Comparison of ENCODE assay signal across 7 cellular contexts in the genomic region with DNA sequence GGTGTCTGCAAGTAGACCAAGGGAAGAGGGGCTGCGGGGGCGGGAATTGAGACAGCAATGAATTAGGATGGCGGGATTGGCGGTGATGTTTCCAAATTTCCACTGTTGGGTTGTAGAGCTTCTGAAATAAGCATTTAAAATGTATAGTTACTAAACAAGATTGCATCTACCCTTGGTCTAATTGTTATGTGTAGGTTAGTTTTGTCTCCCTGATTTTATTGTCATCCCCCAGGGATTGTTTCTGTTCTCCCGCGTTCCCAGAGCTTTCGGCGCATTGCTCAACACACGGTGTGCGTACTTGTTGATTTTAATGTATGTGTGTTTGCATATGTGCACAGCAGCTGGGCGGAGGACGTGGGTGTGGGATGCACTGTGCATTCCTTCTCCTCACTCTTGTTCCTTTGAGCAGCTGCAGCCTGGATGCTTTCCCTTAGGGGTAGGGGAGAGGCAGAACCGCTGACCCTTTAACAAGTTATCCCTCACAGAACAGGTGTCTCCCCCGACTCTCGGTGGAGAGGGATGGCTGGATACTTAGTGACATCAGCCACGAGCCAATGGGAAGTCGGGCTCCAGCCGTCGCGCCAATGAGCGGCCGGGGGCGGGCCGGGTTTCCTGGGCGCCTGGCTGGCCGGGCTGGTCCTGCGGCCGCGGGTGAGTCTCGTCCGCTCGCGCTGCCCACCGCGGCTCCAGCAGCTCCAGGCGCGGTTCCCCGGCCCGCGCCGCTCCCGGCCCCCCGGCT. TPM values are rescaled to one million over a fixed set of nuclear protein-coding genes. Genes with fewer than 3 reads are reported as not detected.
DNase-seq lines count a peak whose midpoint lies in the region; ATAC-seq and TF ChIP-seq lines count a peak whose summit lies in the region.

A gene with protein sequence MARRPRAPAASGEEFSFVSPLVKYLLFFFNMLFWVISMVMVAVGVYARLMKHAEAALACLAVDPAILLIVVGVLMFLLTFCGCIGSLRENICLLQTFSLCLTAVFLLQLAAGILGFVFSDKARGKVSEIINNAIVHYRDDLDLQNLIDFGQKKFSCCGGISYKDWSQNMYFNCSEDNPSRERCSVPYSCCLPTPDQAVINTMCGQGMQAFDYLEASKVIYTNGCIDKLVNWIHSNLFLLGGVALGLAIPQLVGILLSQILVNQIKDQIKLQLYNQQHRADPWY (plus strand): TSS at position 613 of the 739 bp plus-strand sequence. CDS start 274 bp downstream, outside the sequence.

- DNase-seq in NCI-H1930 (lab: John Stamatoyannopoulos, UW) (peak; percentile 67 to 80), WTC11 (ENCODE audit: low spot score) (peak; percentile 88), cardiac fibroblast (ENCODE audit: low read depth in 2 of 2) (peak; percentile 56 to 68), iris pigment epithelial cell (ENCODE audit: low read depth) (peak; percentile 70)
- peak; percentile 47 to 67 for DNase-seq in stimulated activated CD4-positive, alpha-beta T cell treated with anti-CD3 and anti-CD28 coated beads, Interleukin-12 subunit alpha, Interleukin-12 subunit beta, amount 100 ng/mL, for 24 hours (ENCODE audit: low read depth in 2 of 2)

- H3K4me1 Mint-ChIP-seq in WTC11, result peaks cover 14% of the 10 kb centered on the region

- H3K27me3 Mint-ChIP-seq in WTC11 (ENCODE audit: low read depth), result peaks cover 38% of the 10 kb centered on the region

- peak; percentile 76 for ATAC-seq in GM18511 (IDR thresholded peaks at IDR 0.05; ENCODE audit: unreplicated experiment)
- peak; percentile 62 for ATAC-seq in HG02870 (IDR thresholded peaks at IDR 0.05; ENCODE audit: unreplicated experiment)
- ATAC-seq in WTC11, result peak; percentile 98

- POLR2A ChIA-PET in WTC11 (lab: Charles Lee), result interaction anchor here (0.6 to 0.9 kb wide), 2 partner anchors 13 to 24 kb away, joined by 3 read pairs; no protein-coding TSS in a partner anchor

- CTCF ChIA-PET in WTC11 (lab: Charles Lee), result interaction anchor here (0.8 to 1.9 kb wide), 5 partner anchors 20 to 197 kb away, joined by 3 to 24 read pairs (median 10); no protein-coding TSS in a partner anchor

- TF ChIP-seq CTCF in WTC11 (IDR thresholded peaks at IDR 0.05) (no peak), cardiac fibroblast (IDR thresholded peaks at IDR 0.05; ENCODE audit: low read depth, low read length) (no peak)

- H3K27ac Mint-ChIP-seq in WTC11, result no peak within 1 kb of the TSS; the same call in 1 of the 2 replicates

- H3K9me3 Mint-ChIP-seq in WTC11, result no peaks in the 10 kb centered on the region

- H3K36me3 Mint-ChIP-seq in WTC11, result peaks cover 4% of the 10 kb centered on the region; the same call in 1 of the 2 replicates

- H3K4me3 ChIP-seq in cardiac fibroblast (replicated peaks in 1 of 2; ENCODE audit: low read depth in 2 of 2, low read length in 2 of 2), result peak within 1 kb of the TSS; percentile 17 to 41

- H3K4me3 Mint-ChIP-seq in WTC11, result peak within 1 kb of the TSS; percentile 78

TF ChIP-seq in WTC11, 78 proteins besides CTCF, POLR2A, EP300 and RAD21 (continues in another document):
- no peak for TF ChIP-seq AR (CRISPR knock-in tag; IDR thresholded peaks at IDR 0.05)
- TF ChIP-seq GRHL2 (CRISPR knock-in tag; IDR thresholded peaks at IDR 0.05; ENCODE audit: insufficient replicate concordance, severe bottlenecking), result no peak
- TF ChIP-seq RELA (CRISPR knock-in tag; IDR thresholded peaks at IDR 0.05; ENCODE audit: borderline replicate concordance), result no peak
- TF ChIP-seq USF2 (CRISPR knock-in tag; IDR thresholded peaks at IDR 0.05), result no peak
- no peak for TF ChIP-seq FOXP1 (CRISPR knock-in tag; IDR thresholded peaks at IDR 0.05; ENCODE audit: borderline replicate concordance)
- no peak for TF ChIP-seq NR3C1 (CRISPR knock-in tag; conservative IDR thresholded peaks at IDR 0.05; ENCODE audit: low read depth)
- no peak for TF ChIP-seq TEAD1 (CRISPR knock-in tag; IDR thresholded peaks at IDR 0.05)
- no peak for TF ChIP-seq TEAD4 (CRISPR knock-in tag; IDR thresholded peaks at IDR 0.05)
- no peak for TF ChIP-seq ELF4 (CRISPR knock-in tag; IDR thresholded peaks at IDR 0.05; ENCODE audit: low read depth)
- no peak for TF ChIP-seq ZNF138 (CRISPR knock-in tag; conservative IDR thresholded peaks at IDR 0.05)
- TF ChIP-seq GABPB1 (CRISPR knock-in tag; IDR thresholded peaks at IDR 0.05), result no peak
- TF ChIP-seq, protein P1, sequence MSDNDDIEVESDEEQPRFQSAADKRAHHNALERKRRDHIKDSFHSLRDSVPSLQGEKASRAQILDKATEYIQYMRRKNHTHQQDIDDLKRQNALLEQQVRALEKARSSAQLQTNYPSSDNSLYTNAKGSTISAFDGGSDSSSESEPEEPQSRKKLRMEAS (CRISPR knock-in tag; IDR thresholded peaks at IDR 0.05), result 0 out of 2 replicates have a peak, but pooled peaks have one; percentile 18
- no peak for TF ChIP-seq E2F1 (CRISPR knock-in tag; IDR thresholded peaks at IDR 0.05)
- TF ChIP-seq ZSCAN18 (CRISPR knock-in tag; IDR thresholded peaks at IDR 0.05), result no peak
- TF ChIP-seq, protein P2, sequence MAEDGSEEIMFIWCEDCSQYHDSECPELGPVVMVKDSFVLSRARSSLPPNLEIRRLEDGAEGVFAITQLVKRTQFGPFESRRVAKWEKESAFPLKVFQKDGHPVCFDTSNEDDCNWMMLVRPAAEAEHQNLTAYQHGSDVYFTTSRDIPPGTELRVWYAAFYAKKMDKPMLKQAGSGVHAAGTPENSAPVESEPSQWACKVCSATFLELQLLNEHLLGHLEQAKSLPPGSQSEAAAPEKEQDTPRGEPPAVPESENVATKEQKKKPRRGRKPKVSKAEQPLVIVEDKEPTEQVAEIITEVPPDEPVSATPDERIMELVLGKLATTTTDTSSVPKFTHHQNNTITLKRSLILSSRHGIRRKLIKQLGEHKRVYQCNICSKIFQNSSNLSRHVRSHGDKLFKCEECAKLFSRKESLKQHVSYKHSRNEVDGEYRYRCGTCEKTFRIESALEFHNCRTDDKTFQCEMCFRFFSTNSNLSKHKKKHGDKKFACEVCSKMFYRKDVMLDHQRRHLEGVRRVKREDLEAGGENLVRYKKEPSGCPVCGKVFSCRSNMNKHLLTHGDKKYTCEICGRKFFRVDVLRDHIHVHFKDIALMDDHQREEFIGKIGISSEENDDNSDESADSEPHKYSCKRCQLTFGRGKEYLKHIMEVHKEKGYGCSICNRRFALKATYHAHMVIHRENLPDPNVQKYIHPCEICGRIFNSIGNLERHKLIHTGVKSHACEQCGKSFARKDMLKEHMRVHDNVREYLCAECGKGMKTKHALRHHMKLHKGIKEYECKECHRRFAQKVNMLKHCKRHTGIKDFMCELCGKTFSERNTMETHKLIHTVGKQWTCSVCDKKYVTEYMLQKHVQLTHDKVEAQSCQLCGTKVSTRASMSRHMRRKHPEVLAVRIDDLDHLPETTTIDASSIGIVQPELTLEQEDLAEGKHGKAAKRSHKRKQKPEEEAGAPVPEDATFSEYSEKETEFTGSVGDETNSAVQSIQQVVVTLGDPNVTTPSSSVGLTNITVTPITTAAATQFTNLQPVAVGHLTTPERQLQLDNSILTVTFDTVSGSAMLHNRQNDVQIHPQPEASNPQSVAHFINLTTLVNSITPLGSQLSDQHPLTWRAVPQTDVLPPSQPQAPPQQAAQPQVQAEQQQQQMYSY (CRISPR knock-in tag; IDR thresholded peaks at IDR 0.05), result no peak

RNA-seq across cellular contexts. Expression of the gene that starts here (rescaled TPM):
- total RNA-seq in WTC11 (2021), result 30.0 to 42.9 TPM (median 39.8 TPM) in 3 replicates

Comparison
In these comparisons a context has a peak if more than half of its experiments do, and no peak if none do; other contexts are left out.
1. Peak in every context shown above with its lines: DNase-seq, ATAC-seq and H3K4me3 ChIP-seq.